In the genomic region with DNA sequence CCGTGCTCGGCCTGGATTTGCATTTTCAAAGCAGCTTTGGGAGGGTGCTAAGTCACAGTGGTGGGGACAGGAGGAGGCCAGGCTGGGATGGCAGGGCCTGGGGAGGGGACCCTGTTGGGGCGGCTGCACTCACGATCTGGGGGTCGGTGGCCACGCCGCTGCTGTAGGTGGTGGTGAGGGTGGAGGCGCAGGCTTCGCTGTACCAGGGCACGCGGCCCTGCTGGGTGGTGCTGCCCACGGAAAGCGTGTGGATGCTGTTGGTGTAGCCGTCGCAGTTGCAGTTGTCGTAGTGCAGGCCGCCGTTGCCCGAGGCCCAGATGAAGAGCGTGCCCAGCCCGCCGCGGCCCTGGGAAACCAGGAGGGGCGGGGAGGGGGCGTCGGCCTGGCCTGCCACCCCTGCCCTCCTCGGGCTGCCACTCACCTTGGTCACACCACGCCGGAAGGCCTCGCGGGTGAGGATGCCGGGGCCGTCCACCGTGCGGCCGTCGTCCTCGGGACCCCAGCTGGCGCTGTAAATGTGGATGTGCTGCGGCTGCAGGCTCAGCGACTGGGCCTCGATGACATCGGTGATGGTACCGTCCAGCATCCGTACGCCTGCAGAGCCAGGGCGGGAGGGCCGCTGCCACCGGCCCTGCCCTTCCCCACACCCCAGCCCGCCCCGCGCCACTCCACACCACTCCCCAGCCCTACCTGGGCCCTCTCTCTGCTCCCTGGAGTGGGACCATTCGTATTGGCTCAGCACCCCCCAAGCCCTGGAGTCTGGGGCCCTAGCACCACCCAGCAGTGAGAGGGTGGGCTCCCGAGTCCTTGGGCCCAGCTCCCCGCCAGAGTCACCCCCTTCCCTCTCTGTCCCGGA, we compare ENCODE assay signal across 19 cellular contexts. TPM values are rescaled to one million over a fixed set of nuclear protein-coding genes. Genes with fewer than 3 reads are reported as not detected.
A peak's percentile ranks its signal among the peaks of the same experiment; 100 is the strongest.
DNase-seq lines count a peak whose midpoint lies in the region; ATAC-seq, FAIRE-seq and TF ChIP-seq lines count a peak whose summit lies in the region.
"Had no signal": no experiment of that assay in that cellular context is flagged by ENCODE, and none has a peak within 500 bp of the region (broad histone marks: within the 10 kb centered on the region; RNA-seq: fewer than 3 reads in every experiment).

No MANE protein-coding gene starts in this region.

- no peak overlapping the region for H3K4me3 Mint-ChIP-seq in activated naive CD8-positive, alpha-beta T cell treated with anti-CD3 and anti-CD28 coated beads, Interleukin-2, amount 10 ng/mL, durations not matched to agents 7 days and 5 days
- H3K4me3 Mint-ChIP-seq in activated naive CD8-positive, alpha-beta T cell treated with anti-CD3 and anti-CD28 coated beads, Interleukin-2, amount 50 U/mL, for 24 hours, result no peak overlapping the region
- no peak overlapping the region for H3K4me3 Mint-ChIP-seq in activated naive CD4-positive, alpha-beta T cell treated with anti-CD3 and anti-CD28 coated beads, Interleukin-2, amount 10 ng/mL, durations not matched to agents 7 days and 5 days

- POLR2A ChIA-PET in activated naive CD8-positive, alpha-beta T cell treated with anti-CD3 and anti-CD28 coated beads, Interleukin-2, amount 10 ng/mL, durations not matched to agents 7 days and 5 days (lab: Charles Lee), result no interaction called here
- POLR2A ChIA-PET in K562 (lab: Yijun Ruan, JAX), result no interaction called here

- H3K79me2 ChIP-seq in K562 (ENCODE audit: control insufficient read depth, insufficient read depth, low read length) (peaks cover 10% of the 10 kb centered on the region), osteoblast (ENCODE audit: insufficient read depth, low read length) (no peaks in the 10 kb centered on the region)

- intact Hi-C loops in K562 (cut with micrococcal nuclease) (no loop called here), upper lobe of right lung (cut with DNase I) (no loop called here)

- TF ChIP-seq EP300 in K562 (IDR thresholded peaks at IDR 0.05; ENCODE audit: low read length), result no peak

- H3K4me1 ChIP-seq in K562 (replicated peaks in 1 of 2; ENCODE audit: control insufficient read depth in 2 of 2, insufficient read depth in 2 of 2, low read length in 2 of 2), result peaks cover 5 to 62% of the 10 kb centered on the region in 2 experiments; a peak in 4 of 5 replicates
- no peaks in the 10 kb centered on the region for H3K4me1 ChIP-seq in osteoblast (ENCODE audit: insufficient read depth, low read length)
- peaks cover 11% of the 10 kb centered on the region for H3K4me1 ChIP-seq in upper lobe of right lung

- TF ChIP-seq CTCF in K562 (IDR thresholded peaks at IDR 0.05 in 2 of 3, conservative IDR thresholded peaks at IDR 0.05 in 1 of 3; ENCODE audit: insufficient read depth in 2 of 3, low read depth in 1 of 3, low read length in 3 of 3), result no peak
- TF ChIP-seq CTCF in osteoblast (IDR thresholded peaks at IDR 0.05; ENCODE audit: extremely low read depth, low read depth, low read length), result no peak
- TF ChIP-seq CTCF in upper lobe of right lung (IDR thresholded peaks at IDR 0.05), result no peak

- CTCF ChIA-PET in K562 (lab: Yijun Ruan, JAX; ENCODE audit: low intra/inter-chr PET ratio), result no interaction called here
- CTCF ChIA-PET in activated naive CD4-positive, alpha-beta T cell treated with anti-CD3 and anti-CD28 coated beads, Interleukin-2, amount 10 ng/mL, durations not matched to agents 7 days and 5 days (lab: Charles Lee), result no interaction called here

- peak overlapping the region; percentile 25 for H3K27ac Mint-ChIP-seq in activated naive CD8-positive, alpha-beta T cell treated with anti-CD3 and anti-CD28 coated beads, Interleukin-2, amount 10 ng/mL, durations not matched to agents 7 days and 5 days
- H3K27ac Mint-ChIP-seq in activated naive CD8-positive, alpha-beta T cell treated with anti-CD3 and anti-CD28 coated beads, Interleukin-2, amount 50 U/mL, for 24 hours, result no peak overlapping the region
- no peak overlapping the region for H3K27ac Mint-ChIP-seq in activated naive CD4-positive, alpha-beta T cell treated with anti-CD3 and anti-CD28 coated beads, Interleukin-2, amount 10 ng/mL, durations not matched to agents 7 days and 5 days
- H3K27ac Mint-ChIP-seq: CD8-positive, alpha-beta memory T cell had no signal

- H3K9me1 ChIP-seq in K562 (ENCODE audit: control insufficient read depth, insufficient read depth, low read length), result no peaks in the 10 kb centered on the region

- FAIRE-seq in K562 (lab: Jason Lieb, UNC), result no peak
- FAIRE-seq: GM12892, GM19239, H1 had no signal

- DNase-seq in activated naive CD8-positive, alpha-beta T cell treated with anti-CD3 and anti-CD28 coated beads, Interleukin-2, amount 10 ng/mL, durations not matched to agents 7 days and 5 days, result no peak
- no peak for DNase-seq in activated naive CD8-positive, alpha-beta T cell treated with anti-CD3 and anti-CD28 coated beads, Interleukin-2, amount 50 U/mL, for 24 hours
- no peak for DNase-seq in K562 (ENCODE audit: extremely low read depth in 1 of 4, low spot score in 3 of 4)
- DNase-seq in osteoblast (ENCODE audit: insufficient read length, low spot score, missing footprints), result peak; percentile 76
- peak; percentile 65 for DNase-seq in upper lobe of right lung
- DNase-seq in activated naive CD4-positive, alpha-beta T cell treated with anti-CD3 and anti-CD28 coated beads, Interleukin-2, amount 10 ng/mL, durations not matched to agents 7 days and 5 days, result no peak
- DNase-seq in NCI-H2081 (lab: John Stamatoyannopoulos, UW), result no peak
- DNase-seq: 8988T; AML-193; Caco-2; CD8-positive, alpha-beta memory T cell; DND-41; GDM1 had no signal

- ATAC-seq in activated naive CD8-positive, alpha-beta T cell treated with anti-CD3 and anti-CD28 coated beads, Interleukin-2, amount 10 ng/mL, durations not matched to agents 7 days and 5 days (ENCODE audit: low read depth), result no peak
- no peak for ATAC-seq in activated naive CD8-positive, alpha-beta T cell treated with anti-CD3 and anti-CD28 coated beads, Interleukin-2, amount 50 U/mL, for 24 hours
- no peak for ATAC-seq in K562
- ATAC-seq in upper lobe of right lung, result no peak
- ATAC-seq: HCT116 had no signal

- H3K36me3 ChIP-seq in K562 (ENCODE audit: control insufficient read depth, insufficient read depth, low read length) (no peaks in the 10 kb centered on the region), osteoblast (ENCODE audit: insufficient read depth, low read length) (no peaks in the 10 kb centered on the region), upper lobe of right lung (no peaks in the 10 kb centered on the region)

- no peak for TF ChIP-seq POLR2A in K562 (conservative IDR thresholded peaks at IDR 0.05)

- H3K27me3 Mint-ChIP-seq in activated naive CD8-positive, alpha-beta T cell treated with anti-CD3 and anti-CD28 coated beads, Interleukin-2, amount 10 ng/mL, durations not matched to agents 7 days and 5 days, result peaks cover 7% of the 10 kb centered on the region
- H3K27me3 Mint-ChIP-seq in activated naive CD8-positive, alpha-beta T cell treated with anti-CD3 and anti-CD28 coated beads, Interleukin-2, amount 50 U/mL, for 24 hours, result peaks cover 6% of the 10 kb centered on the region
- H3K27me3 Mint-ChIP-seq in activated naive CD4-positive, alpha-beta T cell treated with anti-CD3 and anti-CD28 coated beads, Interleukin-2, amount 10 ng/mL, durations not matched to agents 7 days and 5 days, result peaks cover 17% of the 10 kb centered on the region

- in situ Hi-C loops in K562 (cut with MboI), result no loop called here

- no TSS peak for BruUV-seq in K562 (replicated peaks; lab: Mats Ljungman, UMichigan)

- H3K27me3 ChIP-seq in K562 (ENCODE audit: control insufficient read depth in 2 of 2, insufficient read depth in 2 of 2, low read length in 2 of 2) (no peaks in the 10 kb centered on the region), osteoblast (ENCODE audit: insufficient read depth, low read length) (peaks cover 8% of the 10 kb centered on the region), upper lobe of right lung (no peaks in the 10 kb centered on the region)

- H4K20me1 ChIP-seq in K562 (replicated peaks; ENCODE audit: control insufficient read depth, insufficient read depth, low read length), result no peaks in the 10 kb centered on the region
- no peaks in the 10 kb centered on the region for H4K20me1 ChIP-seq in osteoblast (ENCODE audit: insufficient read depth, low read length)

- WGBS in K562 (ENCODE audit: insufficient coverage, low coverage, missing lambda C conversion rate), result 93% methylated on average over 17 of the region's 56 CpGs

- H2AFZ ChIP-seq in K562 (ENCODE audit: low read depth, low read length), result no peak overlapping the region
- H2AFZ ChIP-seq in osteoblast (ENCODE audit: low read length), result no peak overlapping the region

- H3K9me3 Mint-ChIP-seq in activated naive CD8-positive, alpha-beta T cell treated with anti-CD3 and anti-CD28 coated beads, Interleukin-2, amount 10 ng/mL, durations not matched to agents 7 days and 5 days, result no peaks in the 10 kb centered on the region
- H3K9me3 Mint-ChIP-seq in activated naive CD8-positive, alpha-beta T cell treated with anti-CD3 and anti-CD28 coated beads, Interleukin-2, amount 50 U/mL, for 24 hours, result no peaks in the 10 kb centered on the region
- no peaks in the 10 kb centered on the region for H3K9me3 Mint-ChIP-seq in activated naive CD4-positive, alpha-beta T cell treated with anti-CD3 and anti-CD28 coated beads, Interleukin-2, amount 10 ng/mL, durations not matched to agents 7 days and 5 days
- H3K9me3 Mint-ChIP-seq: CD8-positive, alpha-beta memory T cell had no signal

- no peaks in the 10 kb centered on the region for H3K36me3 Mint-ChIP-seq in activated naive CD8-positive, alpha-beta T cell treated with anti-CD3 and anti-CD28 coated beads, Interleukin-2, amount 10 ng/mL, durations not matched to agents 7 days and 5 days
- no peaks in the 10 kb centered on the region for H3K36me3 Mint-ChIP-seq in activated naive CD8-positive, alpha-beta T cell treated with anti-CD3 and anti-CD28 coated beads, Interleukin-2, amount 50 U/mL, for 24 hours (ENCODE audit: low read depth)
- no peaks in the 10 kb centered on the region for H3K36me3 Mint-ChIP-seq in activated naive CD4-positive, alpha-beta T cell treated with anti-CD3 and anti-CD28 coated beads, Interleukin-2, amount 10 ng/mL, durations not matched to agents 7 days and 5 days

- no peak overlapping the region for H3K4me3 ChIP-seq in K562
- H3K4me3 ChIP-seq in osteoblast (ENCODE audit: insufficient read depth, low read length), result no peak overlapping the region
- no peak overlapping the region for H3K4me3 ChIP-seq in upper lobe of right lung
- H3K4me3 ChIP-seq: BLaER1 had no signal

- TF ChIP-seq RAD21 in K562 (CRISPR knock-in tag; conservative IDR thresholded peaks at IDR 0.05 in 1 of 2, IDR thresholded peaks at IDR 0.05 in 1 of 2), result no peak

- H3K27ac ChIP-seq in K562 (ENCODE audit: extremely low read depth, low read depth, low read length) (no peak overlapping the region), osteoblast (ENCODE audit: low read depth, low read length) (no peak overlapping the region), upper lobe of right lung (no peak overlapping the region)
- H3K27ac ChIP-seq: BLaER1, HL-60 had no signal

- H3K4me1 Mint-ChIP-seq in activated naive CD8-positive, alpha-beta T cell treated with anti-CD3 and anti-CD28 coated beads, Interleukin-2, amount 10 ng/mL, durations not matched to agents 7 days and 5 days, result peaks cover 11% of the 10 kb centered on the region
- peaks cover 12% of the 10 kb centered on the region for H3K4me1 Mint-ChIP-seq in activated naive CD8-positive, alpha-beta T cell treated with anti-CD3 and anti-CD28 coated beads, Interleukin-2, amount 50 U/mL, for 24 hours
- H3K4me1 Mint-ChIP-seq in activated naive CD4-positive, alpha-beta T cell treated with anti-CD3 and anti-CD28 coated beads, Interleukin-2, amount 10 ng/mL, durations not matched to agents 7 days and 5 days, result peaks cover 17% of the 10 kb centered on the region

- H3K4me2 ChIP-seq in K562 (ENCODE audit: insufficient read depth, low read length) (no peak overlapping the region), osteoblast (ENCODE audit: insufficient read depth, low read length) (no peak overlapping the region)

- no peak overlapping the region; a peak in 1 of 4 replicates for H3K9ac ChIP-seq in K562 (ENCODE audit: insufficient read depth in 1 of 2, low read depth in 2 of 2, low read length in 2 of 2)
- H3K9ac ChIP-seq: BLaER1 had no signal

- H3K9me3 ChIP-seq in K562 (replicated peaks; ENCODE audit: control insufficient read depth, insufficient read depth, low read depth, low read length) (no peaks in the 10 kb centered on the region), osteoblast (ENCODE audit: low read depth, low read length) (no peaks in the 10 kb centered on the region), upper lobe of right lung (no peaks in the 10 kb centered on the region)
- H3K9me3 ChIP-seq: BLaER1, Caco-2 had no signal

RNA-seq across cellular contexts. Expression of a gene that starts 3.2 kb away (rescaled TPM):
- total RNA-seq in activated naive CD8-positive, alpha-beta T cell treated with anti-CD3 and anti-CD28 coated beads, Interleukin-2, amount 10 ng/mL, durations not matched to agents 7 days and 5 days, result 1 to 10 TPM; 6.7 to 9.7 TPM
- 10.1 and 40.2 TPM in 2 replicates for total RNA-seq in K562 (2011; cell fraction: chromatin; rRNA removed; ENCODE audit: low replicate concordance)
- total RNA-seq in K562 (2011; cell fraction: nucleolus; rRNA removed), result 32.6 and 34.9 TPM in 2 replicates
- total RNA-seq in K562 (2011; cell fraction: nucleoplasm; rRNA removed), result 10.8 and 20.5 TPM in 2 replicates
- total RNA-seq in K562 (2014; rRNA removed) (2.2 and 3.4 TPM in 2 replicates), K562 (2014; rRNA removed; fragmentation: Illumina TruSeq; extraction: Trizol) (0.29 TPM in 2 replicates), K562 (2015; rRNA removed; fragmentation: Illumina TruSeq; extraction: Trizol) (1.2 and 1.5 TPM in 2 replicates), K562 (2021) (5.7 and 7.0 TPM in 2 replicates), osteoblast (1.4 and 2.4 TPM in 2 replicates), upper lobe of right lung (4.3 TPM)
- polyA plus RNA-seq in K562 (2011; rRNA removed) (2.7 and 5.1 TPM in 2 replicates), K562 (2014; fragmentation: Illumina TruSeq; extraction: Trizol) (0.85 and 2.2 TPM in 2 replicates), K562 (2014; fragmentation: Nextera tagmentation; extraction: Ambion mirVana) (under 1 TPM in 1 of 2 experiments, not detected in 1; 0.01 TPM), K562 (2014; rRNA removed) (4.8 and 9.1 TPM in 2 replicates)
- polyA plus RNA-seq in K562 (2011; cell fraction: cytosol; rRNA removed), result 2.9 and 4.0 TPM in 2 replicates
- 56.5 and 86.1 TPM in 2 replicates for polyA plus RNA-seq in K562 (2011; cell fraction: nucleus; rRNA removed)
- polyA plus RNA-seq in K562 (2012), result 6.2 and 8.3 TPM in 2 replicates
- polyA minus RNA-seq in K562 (2011; rRNA and poly(A)+ RNA removed), result 0.35 and 0.60 TPM in 2 replicates
- polyA minus RNA-seq in K562 (2011; cell fraction: cytosol; rRNA and poly(A)+ RNA removed), result 1.9 and 8.5 TPM in 2 replicates
- 10.0 and 12.4 TPM in 2 replicates for polyA minus RNA-seq in K562 (2011; cell fraction: nucleus; rRNA and poly(A)+ RNA removed)

RNA-seq across cellular contexts. Expression of a gene that starts 4.0 kb away (rescaled TPM):
- total RNA-seq in activated naive CD8-positive, alpha-beta T cell treated with anti-CD3 and anti-CD28 coated beads, Interleukin-2, amount 10 ng/mL, durations not matched to agents 7 days and 5 days, result 1 to 10 TPM; 2.2 to 2.8 TPM
- total RNA-seq in K562 (2011; cell fraction: chromatin; rRNA removed; ENCODE audit: low replicate concordance), result 24.8 and 67.6 TPM in 2 replicates
- 113 and 120 TPM in 2 replicates for total RNA-seq in K562 (2011; cell fraction: nucleolus; rRNA removed)
- total RNA-seq in K562 (2011; cell fraction: nucleoplasm; rRNA removed), result 64.9 and 67.3 TPM in 2 replicates
- total RNA-seq in K562 (2014; rRNA removed) (22.1 and 31.4 TPM in 2 replicates), K562 (2014; rRNA removed; fragmentation: Illumina TruSeq; extraction: Trizol) (5.7 and 7.8 TPM in 2 replicates), K562 (2015; rRNA removed; fragmentation: Illumina TruSeq; extraction: Trizol) (12.2 and 14.5 TPM in 2 replicates), K562 (2021) (64.2 and 66.3 TPM in 2 replicates), osteoblast (1.2 and 1.8 TPM in 2 replicates), upper lobe of right lung (1.2 TPM)
- polyA plus RNA-seq in K562 (2011; rRNA removed) (18.4 and 36.3 TPM in 2 replicates), K562 (2014; fragmentation: Illumina TruSeq; extraction: Trizol) (12.7 and 36.9 TPM in 2 replicates), K562 (2014; fragmentation: Nextera tagmentation; extraction: Ambion mirVana) (1 to 10 TPM; 1.2 to 1.9 TPM), K562 (2014; rRNA removed) (31.8 and 34.1 TPM in 2 replicates)
- polyA plus RNA-seq in K562 (2011; cell fraction: cytosol; rRNA removed), result 26.8 and 94.4 TPM in 2 replicates
- polyA plus RNA-seq in K562 (2011; cell fraction: nucleus; rRNA removed), result 24.1 and 41.5 TPM in 2 replicates
- polyA plus RNA-seq in K562 (2012), result 43.3 and 57.4 TPM in 2 replicates
- 11.2 and 16.1 TPM in 2 replicates for polyA minus RNA-seq in K562 (2011; rRNA and poly(A)+ RNA removed)
- polyA minus RNA-seq in K562 (2011; cell fraction: cytosol; rRNA and poly(A)+ RNA removed), result 42.9 and 55.0 TPM in 2 replicates
- polyA minus RNA-seq in K562 (2011; cell fraction: nucleus; rRNA and poly(A)+ RNA removed), result 9.6 and 11.7 TPM in 2 replicates

RNA-seq across cellular contexts. Expression of a gene that starts 7.9 kb away (rescaled TPM):
- 10 to 100 TPM; 48.0 to 51.2 TPM for total RNA-seq in activated naive CD8-positive, alpha-beta T cell treated with anti-CD3 and anti-CD28 coated beads, Interleukin-2, amount 10 ng/mL, durations not matched to agents 7 days and 5 days
- total RNA-seq in K562 (2011; cell fraction: chromatin; rRNA removed; ENCODE audit: low replicate concordance), result 67.3 and 231 TPM in 2 replicates
- 138 and 165 TPM in 2 replicates for total RNA-seq in K562 (2011; cell fraction: nucleolus; rRNA removed)
- 70.2 and 72.2 TPM in 2 replicates for total RNA-seq in K562 (2011; cell fraction: nucleoplasm; rRNA removed)
- total RNA-seq in K562 (2014; rRNA removed) (79.4 and 86.1 TPM in 2 replicates), K562 (2014; rRNA removed; fragmentation: Illumina TruSeq; extraction: Trizol) (6.5 and 9.6 TPM in 2 replicates), K562 (2015; rRNA removed; fragmentation: Illumina TruSeq; extraction: Trizol) (40.6 and 42.3 TPM in 2 replicates), K562 (2021) (68.3 and 73.1 TPM in 2 replicates), osteoblast (28.9 and 30.0 TPM in 2 replicates), upper lobe of right lung (26.3 TPM)
- polyA plus RNA-seq in K562 (2011; rRNA removed) (25.3 and 27.6 TPM in 2 replicates), K562 (2014; fragmentation: Illumina TruSeq; extraction: Trizol) (36.1 and 45.1 TPM in 2 replicates), K562 (2014; fragmentation: Nextera tagmentation; extraction: Ambion mirVana) (1 to 10 TPM in 1 of 2 experiments, under 1 TPM in 1; 0.79 to 4.5 TPM), K562 (2014; rRNA removed) (96.0 TPM in 2 replicates)
- 55.4 and 125 TPM in 2 replicates for polyA plus RNA-seq in K562 (2011; cell fraction: cytosol; rRNA removed)
- polyA plus RNA-seq in K562 (2011; cell fraction: nucleus; rRNA removed), result 35.5 and 63.8 TPM in 2 replicates
- polyA plus RNA-seq in K562 (2012), result 46.1 and 46.4 TPM in 2 replicates
- polyA minus RNA-seq in K562 (2011; rRNA and poly(A)+ RNA removed), result 2.2 and 6.5 TPM in 2 replicates
- 21.9 and 26.5 TPM in 2 replicates for polyA minus RNA-seq in K562 (2011; cell fraction: cytosol; rRNA and poly(A)+ RNA removed)
- polyA minus RNA-seq in K562 (2011; cell fraction: nucleus; rRNA and poly(A)+ RNA removed), result 18.2 and 20.3 TPM in 2 replicates

RNA-seq across cellular contexts. Expression of a gene that starts 25.9 kb away (rescaled TPM):
- total RNA-seq in activated naive CD8-positive, alpha-beta T cell treated with anti-CD3 and anti-CD28 coated beads, Interleukin-2, amount 10 ng/mL, durations not matched to agents 7 days and 5 days, result 1 to 10 TPM; 1.8 to 2.1 TPM
- 12.1 and 28.8 TPM in 2 replicates for total RNA-seq in K562 (2011; cell fraction: chromatin; rRNA removed; ENCODE audit: low replicate concordance)
- 14.1 and 17.5 TPM in 2 replicates for total RNA-seq in K562 (2011; cell fraction: nucleolus; rRNA removed)
- 11.6 and 15.2 TPM in 2 replicates for total RNA-seq in K562 (2011; cell fraction: nucleoplasm; rRNA removed)
- total RNA-seq in K562 (2014; rRNA removed) (3.0 and 4.7 TPM in 2 replicates), K562 (2014; rRNA removed; fragmentation: Illumina TruSeq; extraction: Trizol) (1.2 and 1.8 TPM in 2 replicates), K562 (2015; rRNA removed; fragmentation: Illumina TruSeq; extraction: Trizol) (2.0 and 2.8 TPM in 2 replicates), K562 (2021) (9.4 and 11.6 TPM in 2 replicates), osteoblast (0.29 and 1.1 TPM in 2 replicates), upper lobe of right lung (4.8 TPM)
- polyA plus RNA-seq in K562 (2011; rRNA removed) (4.4 and 6.3 TPM in 2 replicates), K562 (2014; fragmentation: Illumina TruSeq; extraction: Trizol) (4.1 and 5.0 TPM in 2 replicates), K562 (2014; fragmentation: Nextera tagmentation; extraction: Ambion mirVana) (1 to 10 TPM; 1.0 to 1.3 TPM), K562 (2014; rRNA removed) (8.4 and 9.8 TPM in 2 replicates)
- 7.7 and 18.9 TPM in 2 replicates for polyA plus RNA-seq in K562 (2011; cell fraction: cytosol; rRNA removed)
- polyA plus RNA-seq in K562 (2011; cell fraction: nucleus; rRNA removed), result 18.1 and 35.5 TPM in 2 replicates
- 7.6 and 10.3 TPM in 2 replicates for polyA plus RNA-seq in K562 (2012)
- 1.6 and 2.7 TPM in 2 replicates for polyA minus RNA-seq in K562 (2011; rRNA and poly(A)+ RNA removed)
- polyA minus RNA-seq in K562 (2011; cell fraction: cytosol; rRNA and poly(A)+ RNA removed), result 5.6 and 15.1 TPM in 2 replicates
- 3.1 and 4.4 TPM in 2 replicates for polyA minus RNA-seq in K562 (2011; cell fraction: nucleus; rRNA and poly(A)+ RNA removed)

RNA-seq across cellular contexts. Expression of a gene that starts 36.9 kb away (rescaled TPM):
- not detected for total RNA-seq in activated naive CD8-positive, alpha-beta T cell treated with anti-CD3 and anti-CD28 coated beads, Interleukin-2, amount 10 ng/mL, durations not matched to agents 7 days and 5 days
- 0.25 and 1.2 TPM in 2 replicates for total RNA-seq in K562 (2011; cell fraction: chromatin; rRNA removed; ENCODE audit: low replicate concordance)
- total RNA-seq in K562 (2011; cell fraction: nucleolus; rRNA removed), result 0.53 and 0.83 TPM in 2 replicates
- total RNA-seq in K562 (2011; cell fraction: nucleoplasm; rRNA removed), result 0.44 and 0.53 TPM in 2 replicates
- 0.12 and 0.23 TPM in 2 replicates for total RNA-seq in K562 (2014; rRNA removed)
- not detected in 2 replicates for total RNA-seq in K562 (2014; rRNA removed; fragmentation: Illumina TruSeq; extraction: Trizol)
- total RNA-seq in K562 (2015; rRNA removed; fragmentation: Illumina TruSeq; extraction: Trizol), result not detected in 2 replicates
- 0.16 TPM in 1 of 2 replicates, not detected in the other for total RNA-seq in K562 (2021)
- 0.04 and 0.08 TPM in 2 replicates for polyA plus RNA-seq in K562 (2011; rRNA removed)
- polyA plus RNA-seq in K562 (2011; cell fraction: cytosol; rRNA removed), result 0.06 and 0.16 TPM in 2 replicates
- polyA plus RNA-seq in K562 (2011; cell fraction: nucleus; rRNA removed), result 0.81 and 1.6 TPM in 2 replicates
- polyA plus RNA-seq in K562 (2012), result 0.08 TPM in 1 of 2 replicates, not detected in the other
- polyA plus RNA-seq in K562 (2014; fragmentation: Illumina TruSeq; extraction: Trizol), result not detected in 2 replicates
- not detected for polyA plus RNA-seq in K562 (2014; fragmentation: Nextera tagmentation; extraction: Ambion mirVana)
- 0.07 and 0.27 TPM in 2 replicates for polyA plus RNA-seq in K562 (2014; rRNA removed)
- not detected in 2 replicates for polyA minus RNA-seq in K562 (2011; rRNA and poly(A)+ RNA removed)
- not detected in 2 replicates for polyA minus RNA-seq in K562 (2011; cell fraction: cytosol; rRNA and poly(A)+ RNA removed)
- 0.67 TPM in 2 replicates for polyA minus RNA-seq in K562 (2011; cell fraction: nucleus; rRNA and poly(A)+ RNA removed)
- total RNA-seq in osteoblast, result under 0.01 TPM in 1 of 2 replicates, not detected in the other
- total RNA-seq in upper lobe of right lung, result not detected
- total RNA-seq: Caco-2; CD8-positive, alpha-beta memory T cell had no signal
- polyA plus RNA-seq: CD8-positive, alpha-beta memory T cell had no signal

Comparison
In these comparisons a context has a peak if more than half of its experiments do, and no peak if none do; other contexts are left out.
1. DNase-seq: peak in osteoblast (single experiment) and upper lobe of right lung (single experiment); none in activated naive CD8-positive, alpha-beta T cell treated with anti-CD3 and anti-CD28 coated beads, Interleukin-2, amount 10 ng/mL, durations not matched to agents 7 days and 5 days (single experiment), activated naive CD8-positive, alpha-beta T cell treated with anti-CD3 and anti-CD28 coated beads, Interleukin-2, amount 50 U/mL, for 24 hours (single experiment), K562 (0 of 4), activated naive CD4-positive, alpha-beta T cell treated with anti-CD3 and anti-CD28 coated beads, Interleukin-2, amount 10 ng/mL, durations not matched to agents 7 days and 5 days (single experiment) and NCI-H2081 (0 of 2).